27 cellular contexts compared by ENCODE assay signal in genomic region chr13:112742583-112742982, GRCh38.
"Had no signal": no experiment of that assay in that cellular context is flagged by ENCODE, and none has a peak within 500 bp of the region (broad histone marks: within the 10 kb centered on the region; RNA-seq: fewer than 3 reads in every experiment).

No MANE protein-coding gene starts in this region.

- H3K27ac Mint-ChIP-seq: activated CD8-positive, alpha-beta T cell treated with anti-CD3 and anti-CD28 coated beads for 36 hours; activated naive CD4-positive, alpha-beta T cell treated with anti-CD3 and anti-CD28 coated beads, Interleukin-2, amount 10 ng/mL, durations not matched to agents 7 days and 5 days; activated naive CD8-positive, alpha-beta T cell treated with anti-CD3 and anti-CD28 coated beads, Interleukin-2, amount 10 ng/mL, durations not matched to agents 7 days and 5 days; stimulated activated naive CD8-positive, alpha-beta T cell treated with anti-CD3 and anti-CD28 coated beads, Interleukin-15, Interleukin-2, amounts not matched to agents 100 ng/mL and 50 ng/mL, for 24 hours; T-helper 1 cell treated with Interleukin-12 subunit alpha and Interleukin-12 subunit beta and Interleukin-4 antibody, amounts not matched to agents 30 μg/mL and 1 μg/mL, for 36 hours had no signal

- H3K9me3 Mint-ChIP-seq: activated CD8-positive, alpha-beta T cell treated with anti-CD3 and anti-CD28 coated beads for 36 hours; activated naive CD4-positive, alpha-beta T cell treated with anti-CD3 and anti-CD28 coated beads, Interleukin-2, amount 10 ng/mL, durations not matched to agents 7 days and 5 days; activated naive CD8-positive, alpha-beta T cell treated with anti-CD3 and anti-CD28 coated beads, Interleukin-2, amount 10 ng/mL, durations not matched to agents 7 days and 5 days; activated T-cell treated with anti-CD3 and anti-CD28 coated beads, Interleukin-2, amount 50 U/mL, for 4 hours; nephron progenitor cell; stimulated activated effector memory CD8-positive, alpha-beta T cell treated with anti-CD3 and anti-CD28 coated beads, Interleukin-12 subunit alpha, Interleukin-12 subunit beta, amount 100 ng/mL, for 72 hours; stimulated activated naive CD8-positive, alpha-beta T cell treated with anti-CD3 and anti-CD28 coated beads, Interleukin-15, Interleukin-2, amounts not matched to agents 100 ng/mL and 50 ng/mL, for 24 hours; T-helper 1 cell treated with Interleukin-12 subunit alpha and Interleukin-12 subunit beta and Interleukin-4 antibody, amounts not matched to agents 30 μg/mL and 1 μg/mL, for 36 hours; type B pancreatic cell had no signal

- H3K27me3 Mint-ChIP-seq: activated CD8-positive, alpha-beta T cell treated with anti-CD3 and anti-CD28 coated beads for 36 hours; activated naive CD4-positive, alpha-beta T cell treated with anti-CD3 and anti-CD28 coated beads, Interleukin-2, amount 10 ng/mL, durations not matched to agents 7 days and 5 days; activated naive CD8-positive, alpha-beta T cell treated with anti-CD3 and anti-CD28 coated beads, Interleukin-2, amount 10 ng/mL, durations not matched to agents 7 days and 5 days; progenitor cell of endocrine pancreas; stimulated activated naive CD8-positive, alpha-beta T cell treated with anti-CD3 and anti-CD28 coated beads, Interleukin-15, Interleukin-2, amounts not matched to agents 100 ng/mL and 50 ng/mL, for 24 hours; type B pancreatic cell had no signal

- H3K36me3 Mint-ChIP-seq: activated naive CD4-positive, alpha-beta T cell treated with anti-CD3 and anti-CD28 coated beads, Interleukin-2, amount 10 ng/mL, durations not matched to agents 7 days and 5 days; activated naive CD8-positive, alpha-beta T cell treated with anti-CD3 and anti-CD28 coated beads, Interleukin-2, amount 10 ng/mL, durations not matched to agents 7 days and 5 days; stimulated activated effector memory CD8-positive, alpha-beta T cell treated with anti-CD3 and anti-CD28 coated beads, Interleukin-12 subunit alpha, Interleukin-12 subunit beta, amount 100 ng/mL, for 72 hours; type B pancreatic cell had no signal

- H3K9me3 ChIP-seq: mucosa of descending colon, neutrophil, ovary, right lobe of liver, thoracic aorta, vagina had no signal

- H3K27me3 ChIP-seq: brain microvascular endothelial cell, neutrophil, ovary, right lobe of liver, vagina had no signal

- H3K4me1 Mint-ChIP-seq: activated naive CD4-positive, alpha-beta T cell treated with anti-CD3 and anti-CD28 coated beads, Interleukin-2, amount 10 ng/mL, durations not matched to agents 7 days and 5 days; activated naive CD8-positive, alpha-beta T cell treated with anti-CD3 and anti-CD28 coated beads, Interleukin-2, amount 10 ng/mL, durations not matched to agents 7 days and 5 days had no signal

- DNase-seq: activated CD4-positive, alpha-beta T cell treated with anti-CD3 and anti-CD28 coated beads, Interleukin-2, amount 50 U/mL, for 1 hour; activated CD8-positive, alpha-beta T cell treated with anti-CD3 and anti-CD28 coated beads for 36 hours; activated naive CD4-positive, alpha-beta T cell treated with anti-CD3 and anti-CD28 coated beads, Interleukin-2, amount 10 ng/mL, durations not matched to agents 7 days and 5 days; activated naive CD8-positive, alpha-beta T cell treated with anti-CD3 and anti-CD28 coated beads, Interleukin-2, amount 10 ng/mL, durations not matched to agents 7 days and 5 days; activated T-cell treated with anti-CD3 and anti-CD28 coated beads, Interleukin-2, amount 50 U/mL, for 4 hours; brain microvascular endothelial cell; caudate nucleus; foreskin fibroblast; hippocampal formation; left cardiac atrium; left ventricle myocardium superior; nephron progenitor cell; right lobe of liver; stimulated activated CD4-positive, alpha-beta T cell treated with anti-CD3 and anti-CD28 coated beads, Interleukin-12 subunit alpha, Interleukin-12 subunit beta, amount 100 ng/mL, for 4 hours; stimulated activated CD4-positive, alpha-beta T cell treated with anti-CD3 and anti-CD28 coated beads, Interleukin-4, amount 100 ng/mL, for 24 hours; T1000 had no signal

- H3K36me3 ChIP-seq: brain microvascular endothelial cell, neutrophil, ovary, right lobe of liver, thoracic aorta, vagina had no signal

- H3K4me3 Mint-ChIP-seq: activated CD8-positive, alpha-beta T cell treated with anti-CD3 and anti-CD28 coated beads for 36 hours; activated naive CD4-positive, alpha-beta T cell treated with anti-CD3 and anti-CD28 coated beads, Interleukin-2, amount 10 ng/mL, durations not matched to agents 7 days and 5 days; activated naive CD8-positive, alpha-beta T cell treated with anti-CD3 and anti-CD28 coated beads, Interleukin-2, amount 10 ng/mL, durations not matched to agents 7 days and 5 days; activated T-cell treated with anti-CD3 and anti-CD28 coated beads, Interleukin-2, amount 50 U/mL, for 4 hours; nephron progenitor cell; stimulated activated effector memory CD8-positive, alpha-beta T cell treated with anti-CD3 and anti-CD28 coated beads, Interleukin-12 subunit alpha, Interleukin-12 subunit beta, amount 100 ng/mL, for 72 hours; stimulated activated naive CD8-positive, alpha-beta T cell treated with anti-CD3 and anti-CD28 coated beads, Interleukin-15, Interleukin-2, amounts not matched to agents 100 ng/mL and 50 ng/mL, for 24 hours; T-helper 1 cell treated with Interleukin-12 subunit alpha and Interleukin-12 subunit beta and Interleukin-4 antibody, amounts not matched to agents 30 μg/mL and 1 μg/mL, for 36 hours; type B pancreatic cell had no signal

- ATAC-seq: activated CD8-positive, alpha-beta T cell treated with anti-CD3 and anti-CD28 coated beads for 36 hours; activated T-cell treated with anti-CD3 and anti-CD28 coated beads, Interleukin-2, amount 50 U/mL, for 4 hours; esophagus mucosa; left cardiac atrium; left ventricle myocardium superior; mucosa of descending colon; right lobe of liver; stimulated activated effector memory CD8-positive, alpha-beta T cell treated with anti-CD3 and anti-CD28 coated beads, Interleukin-12 subunit alpha, Interleukin-12 subunit beta, amount 100 ng/mL, for 72 hours had no signal

- H3K4me3 ChIP-seq: mucosa of descending colon, ovary, right lobe of liver, thoracic aorta, vagina had no signal

- H3K4me1 ChIP-seq: right lobe of liver had no signal

- H3K27ac ChIP-seq: brain microvascular endothelial cell, neutrophil, ovary, right lobe of liver, thoracic aorta, vagina had no signal
